14 cellular contexts compared by ENCODE assay signal in the genomic region with DNA sequence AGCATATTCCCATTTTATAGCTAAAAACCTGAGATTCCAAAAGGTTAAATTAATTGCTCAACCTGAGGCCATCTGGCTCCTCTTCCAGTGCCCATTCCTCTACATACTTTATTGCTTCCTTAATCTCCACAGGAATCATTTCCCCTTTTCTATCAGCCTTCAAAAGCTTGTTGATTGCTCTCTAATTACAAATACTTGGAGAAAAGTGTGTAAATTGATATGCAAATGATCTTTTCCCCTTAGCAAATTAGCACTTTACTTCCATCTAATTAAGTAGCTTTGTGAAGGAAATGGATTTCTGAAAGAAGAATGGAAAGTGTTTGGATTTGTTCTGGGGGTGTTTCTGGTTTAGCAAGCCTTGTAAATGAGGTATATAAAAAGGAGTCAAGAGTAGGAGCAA.
"Had no signal": no experiment of that assay in that cellular context is flagged by ENCODE, and none has a peak within 500 bp of the region (broad histone marks: within the 10 kb centered on the region; RNA-seq: fewer than 3 reads in every experiment).

No MANE protein-coding gene starts in this region.

- H3K4me1 Mint-ChIP-seq: activated CD4-positive, alpha-beta T cell treated with anti-CD3 and anti-CD28 coated beads, Interleukin-2, amount 10 ng/mL, durations not matched to agents 7 days and 5 days; stimulated activated naive CD8-positive, alpha-beta T cell treated with anti-CD3 and anti-CD28 coated beads, Interleukin-15, amount 100 ng/mL, for 72 hours had no signal

- H2AFZ ChIP-seq: parathyroid adenoma had no signal

- H3K27ac Mint-ChIP-seq: activated CD4-positive, alpha-beta T cell treated with anti-CD3 and anti-CD28 coated beads, Interleukin-2, amount 10 ng/mL, durations not matched to agents 7 days and 5 days; activated naive CD8-positive, alpha-beta T cell; activated T-cell treated with anti-CD3 and anti-CD28 coated beads, Interleukin-2, amount 50 U/mL, for 72 hours; stimulated activated naive CD8-positive, alpha-beta T cell treated with anti-CD3 and anti-CD28 coated beads, Interleukin-15, amount 100 ng/mL, for 72 hours; type B pancreatic cell had no signal

- H3K27ac ChIP-seq: lower lobe of right lung, parathyroid adenoma had no signal

- H3K4me3 ChIP-seq: lower lobe of right lung had no signal

- H3K9me3 Mint-ChIP-seq: activated CD4-positive, alpha-beta T cell treated with anti-CD3 and anti-CD28 coated beads, Interleukin-2, amount 10 ng/mL, durations not matched to agents 7 days and 5 days; stimulated activated naive CD8-positive, alpha-beta T cell treated with anti-CD3 and anti-CD28 coated beads, Interleukin-15, amount 100 ng/mL, for 72 hours; type B pancreatic cell had no signal

- DNase-seq: activated CD4-positive, alpha-beta T cell treated with anti-CD3 and anti-CD28 coated beads, Interleukin-2, amount 10 ng/mL, durations not matched to agents 7 days and 5 days; activated CD8-positive, alpha-beta memory T cell treated with anti-CD3 and anti-CD28 coated beads, Interleukin-2, amount 50 U/mL, for 48 hours; activated gamma-delta T cell; activated T-cell treated with anti-CD3 and anti-CD28 coated beads, Interleukin-2, amount 50 U/mL, for 72 hours; amniotic stem cell; left colon; lower lobe of right lung; midbrain; stimulated activated CD4-positive, alpha-beta T cell treated with anti-CD3 and anti-CD28 coated beads, Interleukin-1b, Interleukin-23, amount 100 ng/mL, for 48 hours; stimulated activated naive CD8-positive, alpha-beta T cell treated with anti-CD3 and anti-CD28 coated beads, Interleukin-15, amount 100 ng/mL, for 72 hours had no signal

- H3K27me3 Mint-ChIP-seq: activated CD4-positive, alpha-beta T cell treated with anti-CD3 and anti-CD28 coated beads, Interleukin-2, amount 10 ng/mL, durations not matched to agents 7 days and 5 days; activated naive CD8-positive, alpha-beta T cell; stimulated activated naive CD8-positive, alpha-beta T cell treated with anti-CD3 and anti-CD28 coated beads, Interleukin-15, amount 100 ng/mL, for 72 hours had no signal

- H3K9ac ChIP-seq: parathyroid adenoma had no signal

- ATAC-seq: activated T-cell treated with anti-CD3 and anti-CD28 coated beads, Interleukin-2, amount 50 U/mL, for 72 hours; esophagus mucosa; left colon; lower lobe of right lung; stimulated activated naive CD8-positive, alpha-beta T cell treated with anti-CD3 and anti-CD28 coated beads, Interleukin-15, amount 100 ng/mL, for 72 hours had no signal

- H3K36me3 ChIP-seq: lower lobe of right lung had no signal

- H3K4me1 ChIP-seq: lower lobe of right lung, parathyroid adenoma had no signal

- H3K79me2 ChIP-seq: parathyroid adenoma had no signal

- H3K9me3 ChIP-seq: lower lobe of right lung had no signal

- H3K36me3 Mint-ChIP-seq: activated naive CD8-positive, alpha-beta T cell; type B pancreatic cell had no signal

- H3K4me3 Mint-ChIP-seq: activated CD4-positive, alpha-beta T cell treated with anti-CD3 and anti-CD28 coated beads, Interleukin-2, amount 10 ng/mL, durations not matched to agents 7 days and 5 days; activated naive CD8-positive, alpha-beta T cell; activated T-cell treated with anti-CD3 and anti-CD28 coated beads, Interleukin-2, amount 50 U/mL, for 72 hours; stimulated activated naive CD8-positive, alpha-beta T cell treated with anti-CD3 and anti-CD28 coated beads, Interleukin-15, amount 100 ng/mL, for 72 hours; type B pancreatic cell had no signal
